Comparison of ENCODE assay signal across 8 cellular contexts in the genomic region with DNA sequence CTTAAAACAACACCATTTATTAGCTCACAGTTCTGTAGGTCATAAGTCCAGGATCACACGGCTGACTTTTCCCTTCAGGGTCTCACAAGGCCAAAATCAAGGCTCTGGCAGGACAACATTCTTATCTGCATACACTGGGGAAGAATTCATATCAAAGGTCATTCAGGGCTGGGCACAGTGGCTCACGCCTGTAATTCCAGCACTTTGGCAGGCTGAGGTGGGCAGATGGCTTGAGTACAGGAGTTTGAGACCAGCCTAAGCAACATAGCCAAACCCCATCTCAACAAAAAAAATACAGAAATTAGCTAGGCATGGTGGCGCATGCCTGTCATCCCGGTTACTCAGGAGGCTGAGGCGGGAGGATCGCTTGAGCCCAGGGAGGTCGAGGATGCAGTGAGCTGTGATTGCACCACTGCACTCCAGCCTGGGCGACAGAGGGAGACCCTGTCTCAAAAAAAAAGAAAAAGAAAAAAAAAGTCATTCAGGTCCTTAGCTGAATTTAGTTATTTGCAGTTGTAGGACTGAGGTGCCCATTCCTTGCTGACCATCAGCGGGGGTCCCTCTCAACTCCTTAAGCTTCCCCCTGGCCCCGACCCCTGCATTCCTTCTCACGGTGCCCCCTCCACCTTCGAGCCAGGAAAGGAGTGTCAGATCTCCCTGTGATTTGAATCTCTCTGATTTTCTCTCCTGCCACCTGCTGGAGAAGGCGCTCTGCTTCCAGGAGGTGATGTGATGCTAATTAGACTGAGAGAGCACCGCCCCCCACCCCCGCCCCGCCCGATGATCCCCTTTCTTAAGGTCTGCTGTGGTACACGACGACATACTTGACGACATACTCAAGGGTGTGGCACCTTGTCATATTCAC.
DNase-seq lines count a peak whose midpoint lies in the region; ATAC-seq and TF ChIP-seq lines count a peak whose summit lies in the region.

No MANE protein-coding gene starts in this region.

- ATAC-seq in sciatic nerve: peak; percentile 45

- H3K79me2 ChIP-seq in OCI-LY1 (ENCODE audit: insufficient read depth, low read length): no peaks in the 10 kb centered on the region

- no peaks in the 10 kb centered on the region for H3K9me2 ChIP-seq in OCI-LY1 (ENCODE audit: low read depth, low read length)

- TF ChIP-seq CTCF in OCI-LY1 (IDR thresholded peaks at IDR 0.05; ENCODE audit: low read length): peak; percentile 51

- no peaks in the 10 kb centered on the region for H4K20me1 ChIP-seq in OCI-LY1 (ENCODE audit: insufficient read depth, low read length)

- H3K4me2 ChIP-seq in OCI-LY1 (ENCODE audit: low read length): peak overlapping the region; percentile 23; the same call in 1 of the 2 replicates

- H3F3A ChIP-seq in OCI-LY1 (ENCODE audit: insufficient read depth, low read length): no peaks in the 10 kb centered on the region

- H3K9me3 ChIP-seq in OCI-LY1 (ENCODE audit: low read length): no peaks in the 10 kb centered on the region

- H3K4me3 ChIP-seq in OCI-LY1 (ENCODE audit: low read depth, low read length, poor library complexity, severe bottlenecking): no peak overlapping the region

- intact Hi-C loops in head of caudate nucleus (cut with DNase I) (no loop called here), sciatic nerve (cut with DNase I) (no loop called here)

- H2AFZ ChIP-seq in OCI-LY1 (ENCODE audit: low read length): no peak overlapping the region

- no peak overlapping the region for H3K27ac ChIP-seq in OCI-LY1 (ENCODE audit: low read depth, low read length, poor library complexity, severe bottlenecking)

- H3K9ac ChIP-seq in OCI-LY1 (ENCODE audit: low read length): no peak overlapping the region

- peaks cover 5% of the 10 kb centered on the region for H3K4me1 ChIP-seq in OCI-LY1 (ENCODE audit: insufficient read depth, low read length, severe bottlenecking)

- H3K36me3 ChIP-seq in OCI-LY1 (ENCODE audit: insufficient read depth, low read length): no peaks in the 10 kb centered on the region

- H3K27me3 ChIP-seq in OCI-LY1 (ENCODE audit: insufficient read depth, low read length): no peaks in the 10 kb centered on the region

- DNase-seq in NCI-H146 (lab: John Stamatoyannopoulos, UW) (peak; percentile 11), NCI-H146 treated with DMSO at 0.1 percent for 48 hours (lab: John Stamatoyannopoulos, UW; ENCODE audit: unreplicated experiment) (no peak), head of caudate nucleus (peak; percentile 12 to 85 (median 66)), sciatic nerve (ENCODE audit: low spot score) (no peak), NCI-H510A (lab: John Stamatoyannopoulos, UW) (no peak), SHP77 (lab: John Stamatoyannopoulos, UW) (no peak), SIG-M5 treated with dmso at 0.1 percent for 504 hours (lab: John Stamatoyannopoulos, UW; ENCODE audit: unreplicated experiment) (no peak)

Comparison
In these comparisons a context has a peak if more than half of its experiments do, and no peak if none do; other contexts are left out.
1. DNase-seq: peak in NCI-H146 (single experiment) and head of caudate nucleus (42 of 42); none in NCI-H146 treated with DMSO at 0.1 percent for 48 hours (single experiment), sciatic nerve (single experiment), NCI-H510A (single experiment), SHP77 (0 of 2) and SIG-M5 treated with dmso at 0.1 percent for 504 hours (single experiment).